ENCODE assay signal across 2 cellular contexts in genomic region chr20:23083553-23084220, GRCh38.
TF ChIP-seq lines count a peak whose summit lies in the region.

No MANE protein-coding gene starts in this region.

TF ChIP-seq in liver, 16 proteins besides CTCF, POLR2A, EP300 and RAD21:
- no peak for TF ChIP-seq EGR1 (IDR thresholded peaks at IDR 0.05; ENCODE audit: low read depth in 2 of 2)

TF ChIP-seq in HepG2, 621 proteins besides CTCF, POLR2A, EP300 and RAD21:
- TF ChIP-seq, protein P1, sequence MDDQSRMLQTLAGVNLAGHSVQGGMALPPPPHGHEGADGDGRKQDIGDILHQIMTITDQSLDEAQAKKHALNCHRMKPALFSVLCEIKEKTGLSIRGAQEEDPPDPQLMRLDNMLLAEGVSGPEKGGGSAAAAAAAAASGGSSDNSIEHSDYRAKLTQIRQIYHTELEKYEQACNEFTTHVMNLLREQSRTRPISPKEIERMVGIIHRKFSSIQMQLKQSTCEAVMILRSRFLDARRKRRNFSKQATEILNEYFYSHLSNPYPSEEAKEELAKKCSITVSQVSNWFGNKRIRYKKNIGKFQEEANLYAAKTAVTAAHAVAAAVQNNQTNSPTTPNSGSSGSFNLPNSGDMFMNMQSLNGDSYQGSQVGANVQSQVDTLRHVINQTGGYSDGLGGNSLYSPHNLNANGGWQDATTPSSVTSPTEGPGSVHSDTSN (CRISPR knock-in tag; IDR thresholded peaks at IDR 0.05; ENCODE audit: borderline replicate concordance), result no peak
- TF ChIP-seq HES4 (CRISPR knock-in tag; IDR thresholded peaks at IDR 0.05; ENCODE audit: borderline replicate concordance), result no peak
- no peak for TF ChIP-seq ZNF790 (CRISPR knock-in tag; IDR thresholded peaks at IDR 0.05; ENCODE audit: borderline replicate concordance)
- no peak for TF ChIP-seq ZNF746 (CRISPR knock-in tag; IDR thresholded peaks at IDR 0.05)
- TF ChIP-seq ZBTB46 (CRISPR knock-in tag; IDR thresholded peaks at IDR 0.05; ENCODE audit: borderline replicate concordance), result no peak
- TF ChIP-seq, protein P2, sequence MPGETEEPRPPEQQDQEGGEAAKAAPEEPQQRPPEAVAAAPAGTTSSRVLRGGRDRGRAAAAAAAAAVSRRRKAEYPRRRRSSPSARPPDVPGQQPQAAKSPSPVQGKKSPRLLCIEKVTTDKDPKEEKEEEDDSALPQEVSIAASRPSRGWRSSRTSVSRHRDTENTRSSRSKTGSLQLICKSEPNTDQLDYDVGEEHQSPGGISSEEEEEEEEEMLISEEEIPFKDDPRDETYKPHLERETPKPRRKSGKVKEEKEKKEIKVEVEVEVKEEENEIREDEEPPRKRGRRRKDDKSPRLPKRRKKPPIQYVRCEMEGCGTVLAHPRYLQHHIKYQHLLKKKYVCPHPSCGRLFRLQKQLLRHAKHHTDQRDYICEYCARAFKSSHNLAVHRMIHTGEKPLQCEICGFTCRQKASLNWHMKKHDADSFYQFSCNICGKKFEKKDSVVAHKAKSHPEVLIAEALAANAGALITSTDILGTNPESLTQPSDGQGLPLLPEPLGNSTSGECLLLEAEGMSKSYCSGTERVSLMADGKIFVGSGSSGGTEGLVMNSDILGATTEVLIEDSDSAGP (CRISPR knock-in tag; IDR thresholded peaks at IDR 0.05; ENCODE audit: borderline replicate concordance), result no peak
- TF ChIP-seq DNMT3B (CRISPR knock-in tag; conservative IDR thresholded peaks at IDR 0.05), result no peak
- no peak for TF ChIP-seq SMC3 (IDR thresholded peaks at IDR 0.05; ENCODE audit: low read length)
- no peak for TF ChIP-seq ARID4A (CRISPR knock-in tag; IDR thresholded peaks at IDR 0.05; ENCODE audit: borderline replicate concordance)
- no peak for TF ChIP-seq AGO2 (optimal IDR thresholded peaks at IDR 0.05; ENCODE audit: low read depth, low read length)
- no peak for TF ChIP-seq PHF8 (CRISPR knock-in tag; IDR thresholded peaks at IDR 0.05)
- TF ChIP-seq HMG20A (CRISPR knock-in tag; IDR thresholded peaks at IDR 0.05; ENCODE audit: borderline replicate concordance), result no peak
- TF ChIP-seq ETV5 (CRISPR knock-in tag; IDR thresholded peaks at IDR 0.05; ENCODE audit: borderline replicate concordance), result no peak
- TF ChIP-seq NR2C2 (CRISPR knock-in tag; IDR thresholded peaks at IDR 0.05; ENCODE audit: borderline replicate concordance), result no peak
- TF ChIP-seq MTA1 (CRISPR knock-in tag; IDR thresholded peaks at IDR 0.05; ENCODE audit: borderline replicate concordance), result no peak
- TF ChIP-seq ARHGAP35 (CRISPR knock-in tag; IDR thresholded peaks at IDR 0.05; ENCODE audit: borderline replicate concordance), result no peak
- no peak for TF ChIP-seq ZNF883 (CRISPR knock-in tag; IDR thresholded peaks at IDR 0.05; ENCODE audit: not compliant biosample characterization)
